ENCODE assay signal across 9 cellular contexts in the genomic region with DNA sequence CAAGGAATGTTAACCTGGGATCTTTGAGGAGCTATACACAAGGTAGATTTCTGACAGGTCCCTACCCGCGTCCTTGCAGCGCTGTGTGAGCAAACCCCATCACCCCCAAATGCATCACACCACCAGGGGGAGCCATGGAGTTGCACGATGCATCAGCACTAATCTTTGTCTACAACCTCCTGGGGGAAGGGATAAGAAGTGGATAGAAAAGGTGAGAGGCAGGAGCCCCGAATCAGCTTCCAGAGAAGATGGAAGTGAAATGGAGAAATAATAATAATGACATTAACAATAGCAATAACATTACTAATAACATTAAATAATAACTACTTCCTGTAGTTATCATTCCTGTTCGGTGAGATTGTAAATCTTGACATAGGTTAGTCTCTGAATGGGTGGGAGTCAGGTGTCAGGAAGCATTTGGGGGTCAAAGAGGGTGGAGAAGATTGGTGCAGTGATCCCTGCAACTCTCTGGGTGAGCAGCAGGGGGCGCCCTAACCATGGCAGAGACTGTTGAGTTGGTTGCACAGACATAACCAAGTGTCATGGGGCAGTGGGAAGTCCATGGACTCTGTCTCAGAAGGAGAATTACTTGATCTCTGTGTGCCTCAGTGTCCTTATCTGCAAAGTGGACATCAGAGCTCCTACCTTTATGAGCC. TPM values are rescaled to one million over a fixed set of nuclear protein-coding genes. Genes with fewer than 3 reads are reported as not detected.
DNase-seq lines count a peak whose midpoint lies in the region; ATAC-seq, FAIRE-seq and TF ChIP-seq lines count a peak whose summit lies in the region.
"Had no signal": no experiment of that assay in that cellular context is flagged by ENCODE, and none has a peak within 500 bp of the region (broad histone marks: within the 10 kb centered on the region; RNA-seq: fewer than 3 reads in every experiment).

No MANE protein-coding gene starts in this region.

- no peaks in the 10 kb centered on the region for H3K9me3 Mint-ChIP-seq in Caco-2 (ENCODE audit: unreplicated experiment)
- no peaks in the 10 kb centered on the region for H3K9me3 Mint-ChIP-seq in astrocyte (ENCODE audit: unreplicated experiment)

- H3K9me3 ChIP-seq in Caco-2, result no peaks in the 10 kb centered on the region
- no peaks in the 10 kb centered on the region for H3K9me3 ChIP-seq in astrocyte (ENCODE audit: insufficient read depth, low read depth, low read length)
- H3K9me3 ChIP-seq: SJSA1 had no signal

- BruUV-seq in Caco-2 (replicated peaks; lab: Mats Ljungman, UMichigan), result no TSS peak

- H3K4me2 ChIP-seq in astrocyte (ENCODE audit: low read length), result no peak overlapping the region

- H3K27me3 Mint-ChIP-seq in Caco-2 (ENCODE audit: insufficient read depth, unreplicated experiment), result peaks cover 19% of the 10 kb centered on the region
- H3K27me3 Mint-ChIP-seq in astrocyte (ENCODE audit: low read depth, unreplicated experiment), result peaks cover 12% of the 10 kb centered on the region

- no peak overlapping the region for H3K27ac ChIP-seq in astrocyte (ENCODE audit: low read depth, low read length)
- H3K27ac ChIP-seq: SJSA1 had no signal

- DNase-seq in Caco-2 (peak; percentile 64 to 68), HUDEP-2 (lab: John Stamatoyannopoulos, UW; ENCODE audit: unreplicated experiment in 76 of 76) (peak in 63 of 76 experiments; percentile 17 to 80 (median 60)), T-helper 22 cell (ENCODE audit: low read depth) (peak; percentile 21), astrocyte (ENCODE audit: low read depth) (no peak), iris pigment epithelial cell (ENCODE audit: low read depth) (peak; percentile 21), mesenteric fat pad (ENCODE audit: low spot score) (no peak)
- DNase-seq in stimulated activated CD4-positive, alpha-beta T cell treated with anti-CD3 and anti-CD28 coated beads, TNF-alpha, amount 100 ng/mL, for 4 hours (ENCODE audit: low read depth in 3 of 3), result peak; percentile 40 to 61 (median 48)

- FAIRE-seq in astrocyte (lab: Jason Lieb, UNC), result no peak

- CTCF ChIA-PET in Caco-2 (lab: Charles Lee), result interaction anchor here (0.7 kb wide), 1 partner anchor 101 kb away, joined by 4 read pairs; no protein-coding TSS in a partner anchor

- H3K4me1 Mint-ChIP-seq in Caco-2 (ENCODE audit: low read depth, unreplicated experiment), result peaks cover 14% of the 10 kb centered on the region
- no peaks in the 10 kb centered on the region for H3K4me1 Mint-ChIP-seq in astrocyte (ENCODE audit: low read depth, unreplicated experiment)

- no peak overlapping the region for H3K9ac ChIP-seq in astrocyte (ENCODE audit: low read length)

- POLR2A ChIA-PET in Caco-2 (lab: Charles Lee), result no interaction called here

- no peak overlapping the region for H2AFZ ChIP-seq in astrocyte (ENCODE audit: low read depth, low read length)

- H3K36me3 ChIP-seq in Caco-2 (ENCODE audit: control insufficient read depth, insufficient read depth, low read length) (no peaks in the 10 kb centered on the region), astrocyte (ENCODE audit: insufficient read depth, low read length) (no peaks in the 10 kb centered on the region)
- H3K36me3 ChIP-seq: SJSA1 had no signal

- H3K4me3 ChIP-seq in Caco-2 (ENCODE audit: low read depth, low read length), result no peak overlapping the region
- no peak overlapping the region for H3K4me3 ChIP-seq in astrocyte (ENCODE audit: insufficient read depth, low read depth, low read length)
- H3K4me3 ChIP-seq: SJSA1 had no signal

- TF ChIP-seq CTCF in Caco-2 (IDR thresholded peaks at IDR 0.05; ENCODE audit: insufficient read depth in 1 of 2, low read depth in 1 of 2, low read length in 1 of 2, severe bottlenecking in 1 of 2, unreplicated experiment in 1 of 2) (peak; percentile 47 to 83), astrocyte (IDR thresholded peaks at IDR 0.05; ENCODE audit: insufficient read depth, low read depth, low read length) (peak; percentile 18)

- H3K4me3 Mint-ChIP-seq in Caco-2 (ENCODE audit: unreplicated experiment), result no peak overlapping the region
- H3K4me3 Mint-ChIP-seq in astrocyte (ENCODE audit: unreplicated experiment), result no peak overlapping the region

- peaks cover 5% of the 10 kb centered on the region for H3K36me3 Mint-ChIP-seq in Caco-2 (ENCODE audit: insufficient read depth, unreplicated experiment)
- H3K36me3 Mint-ChIP-seq in astrocyte (ENCODE audit: low read depth, unreplicated experiment), result no peaks in the 10 kb centered on the region

- H3K27ac Mint-ChIP-seq in Caco-2 (ENCODE audit: unreplicated experiment), result no peak overlapping the region
- H3K27ac Mint-ChIP-seq in astrocyte (ENCODE audit: unreplicated experiment), result no peak overlapping the region

- no peaks in the 10 kb centered on the region for H3K79me2 ChIP-seq in astrocyte (ENCODE audit: insufficient read depth, low read length)

- peaks cover 20% of the 10 kb centered on the region for H3K4me1 ChIP-seq in Caco-2
- no peaks in the 10 kb centered on the region for H3K4me1 ChIP-seq in astrocyte (ENCODE audit: insufficient read depth, low read length)
- H3K4me1 ChIP-seq: SJSA1 had no signal

- intact Hi-C loops in Caco-2 (cut with micrococcal nuclease; ENCODE audit: unreplicated experiment), result no loop called here

- no peaks in the 10 kb centered on the region for H4K20me1 ChIP-seq in astrocyte (ENCODE audit: insufficient read depth, low read length)

- ATAC-seq in GM21515 (IDR thresholded peaks at IDR 0.05; ENCODE audit: unreplicated experiment), result no peak

- H3K27me3 ChIP-seq in Caco-2 (replicated peaks; ENCODE audit: control insufficient read depth, insufficient read depth, low read length), result no peaks in the 10 kb centered on the region
- no peaks in the 10 kb centered on the region for H3K27me3 ChIP-seq in astrocyte (ENCODE audit: insufficient read depth, low read length)

RNA-seq across cellular contexts. Expression of a gene that starts 16.5 kb away (rescaled TPM):
- total RNA-seq in Caco-2 (2022) (not detected in 2 replicates), astrocyte (not detected in 2 replicates), mesenteric fat pad (8.1 TPM)
- total RNA-seq: SJSA1 had no signal

RNA-seq across cellular contexts. Expression of a gene that starts 33.9 kb away (rescaled TPM):
- total RNA-seq in Caco-2 (2022), result not detected in 2 replicates
- not detected in 2 replicates for total RNA-seq in astrocyte
- 19.0 TPM for total RNA-seq in mesenteric fat pad
- total RNA-seq: SJSA1 had no signal

RNA-seq across cellular contexts. Expression of a gene that starts 50.4 kb away (rescaled TPM):
- 8.1 and 8.9 TPM in 2 replicates for total RNA-seq in Caco-2 (2022)
- 6.4 and 7.4 TPM in 2 replicates for total RNA-seq in astrocyte
- 10.0 TPM for total RNA-seq in mesenteric fat pad

Comparison
In these comparisons a context has a peak if more than half of its experiments do, and no peak if none do; other contexts are left out.
1. DNase-seq: peak in Caco-2 (2 of 2), HUDEP-2 (63 of 76), T-helper 22 cell (single experiment), iris pigment epithelial cell (single experiment) and stimulated activated CD4-positive, alpha-beta T cell treated with anti-CD3 and anti-CD28 coated beads, TNF-alpha, amount 100 ng/mL, for 4 hours (3 of 3); none in astrocyte (single experiment) and mesenteric fat pad (single experiment).
2. RNA of a gene that starts 33.9 kb away (total RNA-seq): 19.0 TPM in mesenteric fat pad (single experiment); not detected in Caco-2 and not detected in astrocyte; every median in the first group is over 10 times any median in the second.